In genomic region chr13:27233964-27234363, GRCh38 we compare ENCODE assay signal across 24 cellular contexts. TPM values are rescaled to one million over a fixed set of nuclear protein-coding genes. Genes with fewer than 3 reads are reported as not detected.
DNase-seq lines count a peak whose midpoint lies in the region; ATAC-seq, FAIRE-seq and TF ChIP-seq lines count a peak whose summit lies in the region.
"Had no signal": no experiment of that assay in that cellular context is flagged by ENCODE, and none has a peak within 500 bp of the region (broad histone marks: within the 10 kb centered on the region; RNA-seq: fewer than 3 reads in every experiment).

No MANE protein-coding gene starts in this region.

- TF ChIP-seq EP300 in HepG2 (IDR thresholded peaks at IDR 0.05; ENCODE audit: low read depth in 2 of 2, low read length in 2 of 2) (no peak), HepG2 (CRISPR knock-in tag; IDR thresholded peaks at IDR 0.05; ENCODE audit: borderline replicate concordance) (no peak), H1 (IDR thresholded peaks at IDR 0.05; ENCODE audit: borderline replicate concordance in 1 of 2, low read depth in 2 of 2, low read length in 2 of 2) (no peak)

- DNase-seq in HepG2 (ENCODE audit: low spot score) (no peak), right lobe of liver (no peak), T-helper 17 cell (no peak), H1 (ENCODE audit: low read depth in 1 of 2, low spot score in 2 of 2) (no peak), neural crest cell (ENCODE audit: low read depth, low spot score) (no peak), A673 (ENCODE audit: low spot score) (no peak)
- DNase-seq: 8988T; AML-193; Caco-2; Calu3; CD4-positive, alpha-beta T cell; CD8-positive, alpha-beta T cell; DMS79 treated with DMSO at 0.1 percent for 48 hours; GF-D8 had no signal

- H4K5ac ChIP-seq in H1 (ENCODE audit: insufficient read length, low read depth, low read length) = no peak overlapping the region

- H2BK12ac ChIP-seq in H1 (ENCODE audit: low read depth, low read length) = no peak overlapping the region

- no peaks in the 10 kb centered on the region for H3K79me1 ChIP-seq in H1 (ENCODE audit: low read depth, low read length)

- H3K4me3 ChIP-seq in HepG2 (replicated peaks in 1 of 3; ENCODE audit: insufficient read depth in 1 of 3, low read depth in 2 of 3, low read length in 3 of 3) (no peak overlapping the region), right lobe of liver (no peak overlapping the region), H1 (ENCODE audit: extremely low read depth in 1 of 4, insufficient read depth in 2 of 4, low read depth in 3 of 4, low read length in 4 of 4) (no peak overlapping the region), A673 (ENCODE audit: low read depth, low read length, poor library complexity, severe bottlenecking) (no peak overlapping the region)
- H3K4me3 ChIP-seq: BLaER1 treated with 17β-estradiol and CSF1 and Interleukin-3, amounts not matched to agents 10 nM and 100 nM had no signal

- TF ChIP-seq CTCF in HepG2 (CRISPR knock-in tag; IDR thresholded peaks at IDR 0.05) (no peak), right lobe of liver (IDR thresholded peaks at IDR 0.05) (no peak), H1 (IDR thresholded peaks at IDR 0.05; ENCODE audit: control extremely low read depth in 1 of 3, insufficient read depth in 1 of 3, low read depth in 1 of 3, low read length in 3 of 3) (no peak), neural crest cell (conservative IDR thresholded peaks at IDR 0.05) (no peak), A673 (conservative IDR thresholded peaks at IDR 0.05; ENCODE audit: low read depth, low read length) (no peak)

- no peak overlapping the region for H4K8ac ChIP-seq in H1 (ENCODE audit: extremely low read depth, insufficient read depth, low read length)

- H3K9me3 Mint-ChIP-seq in neural crest cell = peaks cover 4% of the 10 kb centered on the region

- H2BK120ac ChIP-seq in H1 (replicated peaks; ENCODE audit: low read depth, low read length) = no peak overlapping the region

- H3K36me3 Mint-ChIP-seq in T-helper 17 cell (ENCODE audit: low read depth) = peaks cover 5% of the 10 kb centered on the region
- peaks cover 8% of the 10 kb centered on the region for H3K36me3 Mint-ChIP-seq in neural crest cell (ENCODE audit: low read depth)
- H3K36me3 Mint-ChIP-seq: CD8-positive, alpha-beta T cell had no signal

- no peak overlapping the region for H3K14ac ChIP-seq in H1 (ENCODE audit: insufficient read length)

- intact Hi-C loops in HepG2 (cut with micrococcal nuclease; ENCODE audit: unreplicated experiment) = no loop called here
- intact Hi-C loops in right lobe of liver (cut with DNase I) = no loop called here
- intact Hi-C loops in A673 (cut with micrococcal nuclease; ENCODE audit: unreplicated experiment) = no loop called here

- no peak overlapping the region for H2BK5ac ChIP-seq in H1 (ENCODE audit: low read depth, low read length)

- TF ChIP-seq POLR2A in HepG2 (IDR thresholded peaks at IDR 0.05; ENCODE audit: insufficient read depth in 1 of 2, low read depth in 2 of 2, low read length in 2 of 2) (no peak), right lobe of liver (IDR thresholded peaks at IDR 0.05) (no peak), H1 (IDR thresholded peaks at IDR 0.05; ENCODE audit: control extremely low read depth in 1 of 2, low read depth in 2 of 2, low read length in 2 of 2) (no peak)

- H3K27me3 ChIP-seq in HepG2 (ENCODE audit: control insufficient read depth in 1 of 2, insufficient read depth in 2 of 2, low read length in 2 of 2) = no peaks in the 10 kb centered on the region
- no peaks in the 10 kb centered on the region for H3K27me3 ChIP-seq in right lobe of liver
- no peaks in the 10 kb centered on the region for H3K27me3 ChIP-seq in H1 (replicated peaks in 1 of 4; ENCODE audit: control insufficient read depth in 3 of 4, extremely low read depth in 1 of 4, insufficient read depth in 3 of 4, low read length in 3 of 4)
- peaks cover 3% of the 10 kb centered on the region for H3K27me3 ChIP-seq in A673 (replicated peaks; ENCODE audit: insufficient read depth, low read depth, low read length, poor library complexity)
- H3K27me3 ChIP-seq: BLaER1 treated with 17β-estradiol and CSF1 and Interleukin-3, amounts not matched to agents 10 nM and 100 nM had no signal

- H2BK20ac ChIP-seq in H1 (ENCODE audit: low read length) = no peak overlapping the region

- H3K4ac ChIP-seq in H1 (replicated peaks; ENCODE audit: insufficient read length, low read depth, low read length) = no peak overlapping the region

- H3K27ac ChIP-seq in HepG2 (ENCODE audit: extremely low read length, insufficient read depth, low read length) (no peak overlapping the region), right lobe of liver (no peak overlapping the region), H1 (ENCODE audit: low read depth, low read length) (no peak overlapping the region), A673 (ENCODE audit: low read depth, low read length, poor library complexity, severe bottlenecking) (no peak overlapping the region)
- H3K27ac ChIP-seq: BLaER1 treated with 17β-estradiol and CSF1 and Interleukin-3, amounts not matched to agents 10 nM and 100 nM; C4-2B had no signal

- H3K27me3 Mint-ChIP-seq in T-helper 17 cell (no peaks in the 10 kb centered on the region), neural crest cell (ENCODE audit: low read depth) (no peaks in the 10 kb centered on the region)
- H3K27me3 Mint-ChIP-seq: B cell; CD4-positive, alpha-beta T cell had no signal

- no peaks in the 10 kb centered on the region for H3K23me2 ChIP-seq in H1 (ENCODE audit: low read depth, low read length)

- H3K23ac ChIP-seq in H1 (ENCODE audit: insufficient read length) = no peak overlapping the region

- H3K56ac ChIP-seq in H1 (replicated peaks; ENCODE audit: insufficient read length, low read depth, low read length) = no peak overlapping the region

- in situ Hi-C loops in HepG2 (cut with HindIII; ENCODE audit: extremely low pct_ligation_motif_present, low pct_unique_long_range_greater_than_20kb) = no loop called here

- no peak overlapping the region for H4K91ac ChIP-seq in H1 (replicated peaks; ENCODE audit: insufficient read length, low read length)

- H2AFZ ChIP-seq in HepG2 (ENCODE audit: low read length) (no peak overlapping the region), H1 (ENCODE audit: low read length) (no peak overlapping the region)

- H3K4me3 Mint-ChIP-seq in T-helper 17 cell (peak overlapping the region; percentile 45), neural crest cell (no peak overlapping the region)
- H3K4me3 Mint-ChIP-seq: B cell; CD4-positive, alpha-beta T cell; CD8-positive, alpha-beta T cell had no signal

- H3K18ac ChIP-seq in H1 (ENCODE audit: extremely low read depth, low read length) = no peak overlapping the region

- no peaks in the 10 kb centered on the region for H4K20me1 ChIP-seq in HepG2 (ENCODE audit: insufficient read depth, low read length)
- no peaks in the 10 kb centered on the region for H4K20me1 ChIP-seq in H1 (replicated peaks in 1 of 2; ENCODE audit: control insufficient read depth in 1 of 2, insufficient read depth in 2 of 2, low read length in 2 of 2)
- H4K20me1 ChIP-seq: BLaER1 treated with 17β-estradiol and CSF1 and Interleukin-3, amounts not matched to agents 10 nM and 100 nM had no signal

- POLR2A ChIA-PET in HepG2 (lab: Yijun Ruan, JAX) (interaction anchor here (0.7 kb wide), 1 partner anchor 26 kb away, joined by 4 read pairs; no protein-coding TSS in a partner anchor), H1 (lab: Charles Lee; ENCODE audit: partially characterized antibody) (no interaction called here), A673 (lab: Charles Lee; ENCODE audit: low non-redundant PET) (no interaction called here)

- no peak overlapping the region for H3K27ac Mint-ChIP-seq in T-helper 17 cell
- peak overlapping the region; percentile 73 for H3K27ac Mint-ChIP-seq in neural crest cell (ENCODE audit: unreplicated experiment)
- H3K27ac Mint-ChIP-seq: B cell; CD4-positive, alpha-beta T cell; CD8-positive, alpha-beta T cell had no signal

- H2AK5ac ChIP-seq in H1 (ENCODE audit: low read depth, low read length) = no peak overlapping the region

- H3K4me1 Mint-ChIP-seq in T-helper 17 cell (peaks cover 4% of the 10 kb centered on the region), neural crest cell (no peaks in the 10 kb centered on the region)

- CTCF ChIA-PET in HepG2 (lab: Yijun Ruan, JAX; ENCODE audit: low intra/inter-chr PET ratio, low total read pairs) = no interaction called here
- CTCF ChIA-PET in H1 (lab: Charles Lee; ENCODE audit: partially characterized antibody) = no interaction called here
- CTCF ChIA-PET in A673 (lab: Charles Lee) = no interaction called here

- no TSS peak for BruUV-seq in HepG2 (replicated peaks; lab: Mats Ljungman, UMichigan)
- no TSS peak for BruUV-seq in A673 (replicated peaks; lab: Mats Ljungman, UMichigan)

- H3K9me3 ChIP-seq in HepG2 (ENCODE audit: low read length) = no peaks in the 10 kb centered on the region
- no peaks in the 10 kb centered on the region for H3K9me3 ChIP-seq in right lobe of liver
- peaks cover 9% of the 10 kb centered on the region for H3K9me3 ChIP-seq in T-helper 17 cell (ENCODE audit: control insufficient read depth, low read length, poor library complexity, severe bottlenecking)
- no peaks in the 10 kb centered on the region for H3K9me3 ChIP-seq in H1 (ENCODE audit: insufficient read depth in 2 of 2, low read depth in 1 of 2, low read length in 1 of 2)
- H3K9me3 ChIP-seq in A673 (ENCODE audit: low read depth, low read length, poor library complexity, severe bottlenecking) = no peaks in the 10 kb centered on the region

- 66% methylated on average over 5 of the region's 5 CpGs for WGBS in HepG2 (ENCODE audit: low lambda C conversion rate)
- WGBS in right lobe of liver (ENCODE audit: insufficient coverage, low coverage, low lambda C conversion rate, missing lambda C conversion rate) = 82% methylated on average over 5 of the region's 5 CpGs
- WGBS in H1 (ENCODE audit: extremely low coverage in 1 of 2, insufficient coverage in 1 of 2, insufficient read length in 1 of 2, insufficient replicate concordance in 2 of 2, low coverage in 1 of 2, low lambda C conversion rate in 2 of 2, missing lambda C conversion rate in 1 of 2), 2 experiments = 79% methylated on average over 5 of the region's 5 CpGs; no CpG with 5 or more reads in 1 of the 2 experiments

- no peaks in the 10 kb centered on the region for H3K4me1 ChIP-seq in HepG2 (ENCODE audit: insufficient read depth, low read length)
- no peaks in the 10 kb centered on the region for H3K4me1 ChIP-seq in right lobe of liver
- H3K4me1 ChIP-seq in H1 (replicated peaks in 1 of 4; ENCODE audit: control insufficient read depth in 3 of 4, insufficient read depth in 4 of 4, low read length in 3 of 4) = no peaks in the 10 kb centered on the region
- no peaks in the 10 kb centered on the region for H3K4me1 ChIP-seq in A673 (ENCODE audit: insufficient read depth, low read length, poor library complexity, severe bottlenecking)
- H3K4me1 ChIP-seq: BLaER1 treated with 17β-estradiol and CSF1 and Interleukin-3, amounts not matched to agents 10 nM and 100 nM; Caco-2 had no signal

- TF ChIP-seq RAD21 in HepG2 (CRISPR knock-in tag; IDR thresholded peaks at IDR 0.05) = no peak
- TF ChIP-seq RAD21 in H1 (IDR thresholded peaks at IDR 0.05 in 1 of 2, conservative IDR thresholded peaks at IDR 0.05 in 1 of 2; ENCODE audit: low read depth in 2 of 2, low read length in 2 of 2) = no peak

- no peak overlapping the region for H3K9ac ChIP-seq in HepG2 (ENCODE audit: insufficient read depth, low read depth, low read length)
- no peak overlapping the region for H3K9ac ChIP-seq in H1 (replicated peaks in 1 of 4; ENCODE audit: extremely low read depth in 1 of 4, low read depth in 3 of 4, low read length in 3 of 4)
- H3K9ac ChIP-seq: BLaER1 treated with 17β-estradiol and CSF1 and Interleukin-3, amounts not matched to agents 10 nM and 100 nM had no signal

- H3K79me2 ChIP-seq in HepG2 (ENCODE audit: insufficient read depth, low read length) (no peaks in the 10 kb centered on the region), H1 (ENCODE audit: control insufficient read depth in 1 of 2, insufficient read depth in 2 of 2, low read length in 2 of 2) (no peaks in the 10 kb centered on the region)

- H3K36me3 ChIP-seq in HepG2 (replicated peaks in 1 of 2; ENCODE audit: control insufficient read depth in 1 of 2, insufficient read depth in 2 of 2, low read length in 2 of 2) = no peaks in the 10 kb centered on the region
- no peaks in the 10 kb centered on the region for H3K36me3 ChIP-seq in right lobe of liver
- H3K36me3 ChIP-seq in H1 (ENCODE audit: control insufficient read depth in 2 of 4, insufficient read depth in 4 of 4, low read length in 3 of 4) = no peaks in the 10 kb centered on the region
- H3K36me3 ChIP-seq in A673 (ENCODE audit: insufficient read depth, low read length, poor library complexity, severe bottlenecking) = no peaks in the 10 kb centered on the region

- no peak overlapping the region for H2BK15ac ChIP-seq in H1 (ENCODE audit: low read length)

- H3K4me2 ChIP-seq in HepG2 (ENCODE audit: low read depth, low read length) = no peak overlapping the region
- H3K4me2 ChIP-seq in H1 (ENCODE audit: insufficient read depth in 1 of 2, low read depth in 2 of 2, low read length in 2 of 2) = no peak overlapping the region
- H3K4me2 ChIP-seq: BLaER1 treated with 17β-estradiol and CSF1 and Interleukin-3, amounts not matched to agents 10 nM and 100 nM had no signal

- no peak for FAIRE-seq in HepG2 (lab: Jason Lieb, UNC)
- FAIRE-seq in H1 (lab: Jason Lieb, UNC) = no peak
- FAIRE-seq: A204.1, D721Med, G401.6, GM12891, GM19239 had no signal

- ATAC-seq in HepG2 (no peak), right lobe of liver (no peak), T-helper 17 cell (no peak), GM19328 (IDR thresholded peaks at IDR 0.05; ENCODE audit: unreplicated experiment) (no peak), GM19397 (IDR thresholded peaks at IDR 0.05; ENCODE audit: unreplicated experiment) (no peak)
- ATAC-seq: CD8-positive, alpha-beta T cell had no signal

RNA-seq across cellular contexts. Expression of gene RPL21, which starts 17.4 kb away (rescaled TPM):
- 1,234 and 1,660 TPM in 2 replicates for total RNA-seq in HepG2 (2016; rRNA removed; fragmentation: Illumina TruSeq; extraction: Trizol)
- total RNA-seq in HepG2 (2016; cell fraction: cytosol; rRNA removed; fragmentation: Illumina TruSeq; extraction: Trizol; ENCODE audit: low read depth) = 1,575 and 1,856 TPM in 2 replicates
- 1,231 and 1,647 TPM in 2 replicates for total RNA-seq in HepG2 (2016; cell fraction: insoluble cytoplasmic fraction; rRNA removed; fragmentation: Illumina TruSeq; extraction: Trizol)
- total RNA-seq in HepG2 (2016; cell fraction: membrane; rRNA removed; fragmentation: Illumina TruSeq; extraction: Trizol) = 2,364 and 2,513 TPM in 2 replicates
- total RNA-seq in HepG2 (2016; cell fraction: nucleus; rRNA removed; fragmentation: Illumina TruSeq; extraction: Trizol) = 468 and 495 TPM in 2 replicates
- 1,013 and 1,261 TPM in 2 replicates for polyA plus RNA-seq in HepG2 (2011; rRNA removed)
- 771 and 1,026 TPM in 2 replicates for polyA plus RNA-seq in HepG2 (2011; cell fraction: cytosol; rRNA removed)
- polyA plus RNA-seq in HepG2 (2011; cell fraction: nucleus; rRNA removed) = 163 and 203 TPM in 2 replicates
- polyA plus RNA-seq in HepG2 (2012) = 1,465 and 1,554 TPM in 2 replicates
- polyA plus RNA-seq in HepG2 (2016; cell fraction: cytosol; fragmentation: Illumina TruSeq; extraction: Trizol; ENCODE audit: low read depth) = 1,743 and 1,770 TPM in 2 replicates
- 1,533 and 1,679 TPM in 2 replicates for polyA plus RNA-seq in HepG2 (2016; cell fraction: insoluble cytoplasmic fraction; fragmentation: Illumina TruSeq; extraction: Trizol; ENCODE audit: low read depth)
- polyA plus RNA-seq in HepG2 (2016; cell fraction: membrane; fragmentation: Illumina TruSeq; extraction: Trizol; ENCODE audit: low read depth) = 2,158 and 2,160 TPM in 2 replicates
- 719 and 730 TPM in 2 replicates for polyA plus RNA-seq in HepG2 (2016; cell fraction: nucleus; fragmentation: Illumina TruSeq; extraction: Trizol; ENCODE audit: insufficient read depth, low read depth)
- polyA minus RNA-seq in HepG2 (2011; rRNA and poly(A)+ RNA removed; ENCODE audit: low replicate concordance) = 37.8 and 64.0 TPM in 2 replicates
- polyA minus RNA-seq in HepG2 (2011; cell fraction: cytosol; rRNA and poly(A)+ RNA removed) = 164 and 196 TPM in 2 replicates
- polyA minus RNA-seq in HepG2 (2011; cell fraction: nucleus; rRNA and poly(A)+ RNA removed) = 292 and 344 TPM in 2 replicates
- total RNA-seq in right lobe of liver = 100 to 1,000 TPM; 174 to 362 (median 317) TPM
- total RNA-seq in T-helper 17 cell = 1,000 to 10,000 TPM; 1,938 to 2,027 TPM
- 1,233 and 1,283 TPM in 2 replicates for total RNA-seq in H1 (2021; fragmentation: NEBNext Ultra II Directional; extraction: Animal tissue kit (Norgen Biotek cat#: 25700))
- polyA plus RNA-seq in H1 (2011; rRNA removed) = 329 and 624 TPM in 2 replicates
- polyA plus RNA-seq in H1 (2011; cell fraction: cytosol; rRNA removed) = 1,115 TPM
- 249 TPM for polyA plus RNA-seq in H1 (2011; cell fraction: nucleus; rRNA removed)
- 908 to 2,019 TPM (median 1,325 TPM) in 4 replicates for polyA plus RNA-seq in H1 (2012, experiment 1 of 2)
- 1,153 TPM for polyA plus RNA-seq in H1 (2012, experiment 2 of 2)
- polyA plus RNA-seq in H1 (2013, experiment 1 of 2) = 2,859 TPM
- 2,776 TPM for polyA plus RNA-seq in H1 (2013, experiment 2 of 2)
- 93.0 and 207 TPM in 2 replicates for polyA minus RNA-seq in H1 (2011; rRNA and poly(A)+ RNA removed)
- 183 TPM for polyA minus RNA-seq in H1 (2011; cell fraction: cytosol; rRNA and poly(A)+ RNA removed)
- 327 TPM for polyA minus RNA-seq in H1 (2011; cell fraction: nucleus; rRNA and poly(A)+ RNA removed)
- total RNA-seq in neural crest cell = 1,080 and 1,081 TPM in 2 replicates
- 906 and 986 TPM in 2 replicates for total RNA-seq in A673 (2021)

RNA-seq across cellular contexts. Expression of gene RASL11A, which starts 36.7 kb away (rescaled TPM):
- total RNA-seq in HepG2 (2016; rRNA removed; fragmentation: Illumina TruSeq; extraction: Trizol) = 3.2 and 4.1 TPM in 2 replicates
- 2.2 and 3.8 TPM in 2 replicates for total RNA-seq in HepG2 (2016; cell fraction: cytosol; rRNA removed; fragmentation: Illumina TruSeq; extraction: Trizol; ENCODE audit: low read depth)
- 2.6 and 4.1 TPM in 2 replicates for total RNA-seq in HepG2 (2016; cell fraction: insoluble cytoplasmic fraction; rRNA removed; fragmentation: Illumina TruSeq; extraction: Trizol)
- 2.7 and 2.9 TPM in 2 replicates for total RNA-seq in HepG2 (2016; cell fraction: membrane; rRNA removed; fragmentation: Illumina TruSeq; extraction: Trizol)
- 1.4 and 2.3 TPM in 2 replicates for total RNA-seq in HepG2 (2016; cell fraction: nucleus; rRNA removed; fragmentation: Illumina TruSeq; extraction: Trizol)
- 3.0 and 3.7 TPM in 2 replicates for polyA plus RNA-seq in HepG2 (2011; rRNA removed)
- 2.1 and 2.8 TPM in 2 replicates for polyA plus RNA-seq in HepG2 (2011; cell fraction: cytosol; rRNA removed)
- polyA plus RNA-seq in HepG2 (2011; cell fraction: nucleus; rRNA removed) = 1.1 and 1.9 TPM in 2 replicates
- polyA plus RNA-seq in HepG2 (2012) = 1.0 and 1.2 TPM in 2 replicates
- 1.3 and 2.0 TPM in 2 replicates for polyA plus RNA-seq in HepG2 (2016; cell fraction: cytosol; fragmentation: Illumina TruSeq; extraction: Trizol; ENCODE audit: low read depth)
- 3.1 and 5.6 TPM in 2 replicates for polyA plus RNA-seq in HepG2 (2016; cell fraction: insoluble cytoplasmic fraction; fragmentation: Illumina TruSeq; extraction: Trizol; ENCODE audit: low read depth)
- polyA plus RNA-seq in HepG2 (2016; cell fraction: membrane; fragmentation: Illumina TruSeq; extraction: Trizol; ENCODE audit: low read depth) = 1.9 and 2.7 TPM in 2 replicates
- 1.4 and 4.3 TPM in 2 replicates for polyA plus RNA-seq in HepG2 (2016; cell fraction: nucleus; fragmentation: Illumina TruSeq; extraction: Trizol; ENCODE audit: insufficient read depth, low read depth)
- polyA minus RNA-seq in HepG2 (2011; rRNA and poly(A)+ RNA removed; ENCODE audit: low replicate concordance) = 9.1 and 16.5 TPM in 2 replicates
- polyA minus RNA-seq in HepG2 (2011; cell fraction: cytosol; rRNA and poly(A)+ RNA removed) = 2.8 and 5.8 TPM in 2 replicates
- polyA minus RNA-seq in HepG2 (2011; cell fraction: nucleus; rRNA and poly(A)+ RNA removed) = 0.39 and 1.7 TPM in 2 replicates
- total RNA-seq in right lobe of liver = 10 to 100 TPM in 1 of 6 experiments, 1 to 10 TPM in 5; 4.2 to 23.4 (median 6.1) TPM
- total RNA-seq in T-helper 17 cell = 1 to 10 TPM in 1 of 2 donors, under 1 TPM in 1; 0.55 to 3.1 TPM
- total RNA-seq in H1 (2021; fragmentation: NEBNext Ultra II Directional; extraction: Animal tissue kit (Norgen Biotek cat#: 25700)) = 6.8 and 7.9 TPM in 2 replicates
- 2.9 and 3.8 TPM in 2 replicates for polyA plus RNA-seq in H1 (2011; rRNA removed)
- 3.4 TPM for polyA plus RNA-seq in H1 (2011; cell fraction: cytosol; rRNA removed)
- 5.9 TPM for polyA plus RNA-seq in H1 (2011; cell fraction: nucleus; rRNA removed)
- 2.7 to 5.7 TPM (median 3.8 TPM) in 4 replicates for polyA plus RNA-seq in H1 (2012, experiment 1 of 2)
- polyA plus RNA-seq in H1 (2012, experiment 2 of 2) = 4.8 TPM
- polyA plus RNA-seq in H1 (2013, experiment 1 of 2) = 2.7 TPM
- 3.0 TPM for polyA plus RNA-seq in H1 (2013, experiment 2 of 2)
- 8.9 and 9.3 TPM in 2 replicates for polyA minus RNA-seq in H1 (2011; rRNA and poly(A)+ RNA removed)
- polyA minus RNA-seq in H1 (2011; cell fraction: cytosol; rRNA and poly(A)+ RNA removed) = 3.4 TPM
- polyA minus RNA-seq in H1 (2011; cell fraction: nucleus; rRNA and poly(A)+ RNA removed) = 3.1 TPM
- 1.3 and 1.9 TPM in 2 replicates for total RNA-seq in neural crest cell
- total RNA-seq in A673 (2021) = 0.85 and 1.1 TPM in 2 replicates

Comparison
In these comparisons a context has a peak if more than half of its experiments do, and no peak if none do; other contexts are left out.
1. Of the 41 proteins assayed by ChIP-seq in both HepG2 and H1: peak only in HepG2: none; only in H1: none; in both: CEBPB; in neither: 40.